In genomic region chr12:54240971-54241588, GRCh38 we compare ENCODE assay signal across 15 cellular contexts. TPM values are rescaled to one million over a fixed set of nuclear protein-coding genes. Genes with fewer than 3 reads are reported as not detected.
DNase-seq lines count a peak whose midpoint lies in the region; ATAC-seq and TF ChIP-seq lines count a peak whose summit lies in the region.
"Had no signal": no experiment of that assay in that cellular context is flagged by ENCODE, and none has a peak within 500 bp of the region (broad histone marks: within the 10 kb centered on the region; RNA-seq: fewer than 3 reads in every experiment).

No MANE protein-coding gene starts in this region.

- POLR2A ChIA-PET in RWPE1 (lab: Yijun Ruan, JAX; ENCODE audit: low non-redundant PET) = no interaction called here

- TSS peak; percentile 8 for BruUV-seq in Calu3 (replicated peaks; lab: Mats Ljungman, UMichigan)

- peaks cover 32% of the 10 kb centered on the region for H3K36me3 Mint-ChIP-seq in Calu3 (ENCODE audit: insufficient read depth, unreplicated experiment)
- peaks cover 16% of the 10 kb centered on the region for H3K36me3 Mint-ChIP-seq in activated naive CD8-positive, alpha-beta T cell treated with anti-CD3 and anti-CD28 coated beads for 36 hours

- DNase-seq in Calu3 (no peak), substantia nigra (lab: John Stamatoyannopoulos, UW) (no peak), hepatic stellate cell (ENCODE audit: low spot score) (no peak), RWPE1 (ENCODE audit: low spot score) (no peak), AG08395 (ENCODE audit: low spot score) (no peak)
- no peak for DNase-seq in activated naive CD8-positive, alpha-beta T cell treated with anti-CD3 and anti-CD28 coated beads for 36 hours
- DNase-seq: midbrain; NCI-H1092; stimulated activated CD4-positive, alpha-beta T cell treated with anti-CD3 and anti-CD28 coated beads, Interleukin-1b, Interleukin-23, amount 100 ng/mL, for 48 hours; stomach had no signal

- CTCF ChIA-PET in Calu3 (lab: Charles Lee) = no interaction called here
- CTCF ChIA-PET in RWPE1 (lab: Yijun Ruan, JAX) = interaction anchor here (1.8 kb wide), 1 partner anchor 11 kb away, joined by 6 read pairs; no protein-coding TSS in a partner anchor

- intact Hi-C loops in Calu3 (cut with micrococcal nuclease; ENCODE audit: unreplicated experiment) = no loop called here

- TF ChIP-seq CTCF in Calu3 (IDR thresholded peaks at IDR 0.05; ENCODE audit: unreplicated experiment) (no peak), RWPE1 (conservative IDR thresholded peaks at IDR 0.05; ENCODE audit: low read depth) (no peak)

- no peak overlapping the region for H3K4me3 Mint-ChIP-seq in Calu3 (ENCODE audit: low read depth, unreplicated experiment)
- H3K4me3 Mint-ChIP-seq in activated naive CD8-positive, alpha-beta T cell treated with anti-CD3 and anti-CD28 coated beads for 36 hours = no peak overlapping the region

- H3K9me3 Mint-ChIP-seq in Calu3 (ENCODE audit: low read depth, unreplicated experiment) = no peaks in the 10 kb centered on the region
- H3K9me3 Mint-ChIP-seq in activated naive CD8-positive, alpha-beta T cell treated with anti-CD3 and anti-CD28 coated beads for 36 hours = no peaks in the 10 kb centered on the region

- H3K27me3 Mint-ChIP-seq in Calu3 (ENCODE audit: unreplicated experiment) = no peaks in the 10 kb centered on the region
- H3K27me3 Mint-ChIP-seq in activated naive CD8-positive, alpha-beta T cell treated with anti-CD3 and anti-CD28 coated beads for 36 hours = no peaks in the 10 kb centered on the region

- H3K27ac Mint-ChIP-seq in Calu3 (ENCODE audit: unreplicated experiment) = no peak overlapping the region
- H3K27ac Mint-ChIP-seq in activated naive CD8-positive, alpha-beta T cell treated with anti-CD3 and anti-CD28 coated beads for 36 hours = peak overlapping the region; percentile 50

- ATAC-seq in GM18870 (IDR thresholded peaks at IDR 0.05; ENCODE audit: unreplicated experiment) (peak; percentile 71), HG03045 (IDR thresholded peaks at IDR 0.05; ENCODE audit: unreplicated experiment) (peak; percentile 71)

- H3K4me1 Mint-ChIP-seq in Calu3 (ENCODE audit: low read depth, unreplicated experiment) = no peaks in the 10 kb centered on the region
- peaks cover 12% of the 10 kb centered on the region for H3K4me1 Mint-ChIP-seq in activated naive CD8-positive, alpha-beta T cell treated with anti-CD3 and anti-CD28 coated beads for 36 hours

- H3K27ac ChIP-seq in substantia nigra (ENCODE audit: low read depth, low read length, poor library complexity, severe bottlenecking) = no peak overlapping the region
- H3K27ac ChIP-seq in RWPE1 = no peak overlapping the region
- H3K27ac ChIP-seq: C4-2B, prostate gland, stomach had no signal

RNA-seq across cellular contexts. Expression of gene CBX5, which starts 38.8 kb away (rescaled TPM):
- 128 and 173 TPM in 2 replicates for total RNA-seq in Calu3 (2022)
- 100 to 1,000 TPM; 101 to 105 TPM for total RNA-seq in activated naive CD8-positive, alpha-beta T cell treated with anti-CD3 and anti-CD28 coated beads for 36 hours

RNA-seq across cellular contexts. Expression of gene HNRNPA1, which starts 39.4 kb away (rescaled TPM):
- total RNA-seq in Calu3 (2022) = 1,059 and 1,161 TPM in 2 replicates
- total RNA-seq in activated naive CD8-positive, alpha-beta T cell treated with anti-CD3 and anti-CD28 coated beads for 36 hours = 1,000 to 10,000 TPM; 2,335 to 2,367 TPM

RNA-seq across cellular contexts. Expression of gene SMUG1, which starts 52.3 kb away (rescaled TPM):
- total RNA-seq in Calu3 (2022) = 66.2 and 69.4 TPM in 2 replicates
- 10 to 100 TPM; 18.0 to 18.3 TPM for total RNA-seq in activated naive CD8-positive, alpha-beta T cell treated with anti-CD3 and anti-CD28 coated beads for 36 hours

RNA-seq across cellular contexts. Expression of gene NFE2, which starts 59.7 kb away (rescaled TPM):
- 0.80 and 1.8 TPM in 2 replicates for total RNA-seq in Calu3 (2022)
- total RNA-seq in activated naive CD8-positive, alpha-beta T cell treated with anti-CD3 and anti-CD28 coated beads for 36 hours = not detected
- total RNA-seq: endothelial cell of umbilical vein had no signal
